In the genomic region with DNA sequence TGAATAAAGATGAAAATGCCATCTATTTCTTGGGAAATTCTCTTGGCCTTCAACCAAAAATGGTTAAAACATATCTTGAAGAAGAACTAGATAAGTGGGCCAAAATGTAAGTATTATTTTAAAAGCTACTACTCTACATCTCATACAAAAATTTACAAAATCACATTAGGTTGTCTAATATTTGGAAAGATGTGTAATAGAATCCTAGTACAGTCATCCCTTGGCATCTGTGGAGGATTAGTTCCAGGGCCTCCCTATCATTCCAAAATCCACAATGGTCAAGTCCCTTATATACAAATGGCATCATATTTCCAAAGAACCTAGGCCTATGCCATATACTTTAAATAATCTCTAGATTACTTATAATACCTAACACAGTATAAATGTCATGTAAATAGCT, we compare ENCODE assay signal across 24 cellular contexts. TPM values are rescaled to one million over a fixed set of nuclear protein-coding genes. Genes with fewer than 3 reads are reported as not detected.
DNase-seq lines count a peak whose midpoint lies in the region; ATAC-seq and TF ChIP-seq lines count a peak whose summit lies in the region.
"Had no signal": no experiment of that assay in that cellular context is flagged by ENCODE, and none has a peak within 500 bp of the region (broad histone marks: within the 10 kb centered on the region; RNA-seq: fewer than 3 reads in every experiment).

No MANE protein-coding gene starts in this region.

- H2AFZ ChIP-seq in IMR-90 (replicated peaks; ENCODE audit: low read length, poor library complexity) (no peak overlapping the region), smooth muscle cell (ENCODE audit: low read depth) (no peak overlapping the region)

- TF ChIP-seq RAD21 in IMR-90 (IDR thresholded peaks at IDR 0.05; ENCODE audit: low read length): no peak

- no peak overlapping the region for H2AK9ac ChIP-seq in IMR-90 (replicated peaks; ENCODE audit: low read depth, low read length, poor library complexity)

- no peak for TF ChIP-seq POLR2A in IMR-90 (IDR thresholded peaks at IDR 0.05; ENCODE audit: low read depth, low read length)

- intact Hi-C loops in IMR-90 (cut with micrococcal nuclease): no loop called here

- no peak overlapping the region for H2BK5ac ChIP-seq in IMR-90 (ENCODE audit: low read depth, low read length, poor library complexity, severe bottlenecking)

- no peak overlapping the region for H2BK15ac ChIP-seq in IMR-90 (ENCODE audit: low read depth, low read length)

- no peak overlapping the region for H4K91ac ChIP-seq in IMR-90 (ENCODE audit: insufficient read depth, low read depth, low read length)

- in situ Hi-C loops in IMR-90 (cut with MboI; ENCODE audit: low sequenced_read_pairs): no loop called here

- H3K9me1 ChIP-seq in IMR-90 (ENCODE audit: insufficient read depth, low read length): no peaks in the 10 kb centered on the region

- H3K27me3 ChIP-seq in IMR-90 (ENCODE audit: control insufficient read depth, insufficient read depth, low read length): no peaks in the 10 kb centered on the region
- H3K27me3 ChIP-seq in adipocyte (replicated peaks; ENCODE audit: control insufficient read depth, insufficient read depth, low read length): no peaks in the 10 kb centered on the region
- no peaks in the 10 kb centered on the region for H3K27me3 ChIP-seq in smooth muscle cell (ENCODE audit: low read depth)
- H3K27me3 ChIP-seq: BLaER1 had no signal

- TF ChIP-seq CTCF in IMR-90 (conservative IDR thresholded peaks at IDR 0.05; ENCODE audit: low read depth, low read length) (no peak), fibroblast of mammary gland (conservative IDR thresholded peaks at IDR 0.05; ENCODE audit: control insufficient read depth, insufficient read depth, low read depth, low read length) (no peak), smooth muscle cell (IDR thresholded peaks at IDR 0.05; ENCODE audit: borderline replicate concordance, insufficient read depth, poor library complexity, severe bottlenecking) (no peak)

- H4K20me1 ChIP-seq in IMR-90 (ENCODE audit: insufficient read depth, low read length) (no peaks in the 10 kb centered on the region), smooth muscle cell (ENCODE audit: low read depth) (no peaks in the 10 kb centered on the region)
- H4K20me1 ChIP-seq: BLaER1 had no signal

- no peak overlapping the region for H3K14ac ChIP-seq in IMR-90 (replicated peaks; ENCODE audit: low read depth, low read length)

- H3K27ac ChIP-seq in IMR-90 (ENCODE audit: insufficient read depth, low read length) (no peak overlapping the region), smooth muscle cell (ENCODE audit: low read depth) (no peak overlapping the region)
- H3K27ac ChIP-seq: BLaER1 had no signal

- no peaks in the 10 kb centered on the region for H3K79me2 ChIP-seq in smooth muscle cell (ENCODE audit: low read depth)

- H3K4me3 ChIP-seq in IMR-90 (ENCODE audit: insufficient read depth, low read depth, low read length): no peak overlapping the region
- no peak overlapping the region for H3K4me3 ChIP-seq in adipocyte (ENCODE audit: low read length)
- H3K4me3 ChIP-seq in fibroblast of mammary gland (ENCODE audit: control insufficient read depth, low read depth, low read length): no peak overlapping the region
- no peak overlapping the region for H3K4me3 ChIP-seq in smooth muscle cell
- H3K4me3 ChIP-seq: BLaER1, GM12878, K562 had no signal

- no peak overlapping the region for H4K5ac ChIP-seq in IMR-90 (ENCODE audit: low read depth, low read length)

- H3K79me1 ChIP-seq in IMR-90 (ENCODE audit: low read depth in 1 of 2, low read length in 2 of 2): no peaks in the 10 kb centered on the region

- no peaks in the 10 kb centered on the region for H3F3A ChIP-seq in smooth muscle cell (ENCODE audit: low read depth)

- H3K4me2 ChIP-seq in IMR-90 (ENCODE audit: low read depth, low read length) (no peak overlapping the region), smooth muscle cell (peak overlapping the region; percentile 28)
- H3K4me2 ChIP-seq: BLaER1 had no signal

- H3K9ac ChIP-seq in IMR-90 (ENCODE audit: low read depth, low read length): no peak overlapping the region
- no peak overlapping the region for H3K9ac ChIP-seq in adipocyte (ENCODE audit: low read length)
- H3K9ac ChIP-seq in smooth muscle cell (ENCODE audit: low read depth): no peak overlapping the region
- H3K9ac ChIP-seq: BLaER1 had no signal

- H3K18ac ChIP-seq in IMR-90 (ENCODE audit: low read depth, low read length): no peak overlapping the region

- no TSS peak for BruUV-seq in IMR-90 (replicated peaks; lab: Mats Ljungman, UMichigan)

- H3K4ac ChIP-seq in IMR-90 (ENCODE audit: low read depth, low read length): no peak overlapping the region

- no peaks in the 10 kb centered on the region for H3K9me3 ChIP-seq in IMR-90 (ENCODE audit: control insufficient read depth, insufficient read depth, low read length)
- no peaks in the 10 kb centered on the region for H3K9me3 ChIP-seq in adipocyte (ENCODE audit: control insufficient read depth, low read length)
- H3K9me3 ChIP-seq in smooth muscle cell (replicated peaks; ENCODE audit: low read depth): no peaks in the 10 kb centered on the region
- H3K9me3 ChIP-seq: BLaER1, Caco-2 had no signal

- no peak overlapping the region for H3K23ac ChIP-seq in IMR-90 (ENCODE audit: low read depth, low read length)

- POLR2A ChIA-PET in IMR-90 (lab: Charles Lee; ENCODE audit: unreplicated experiment): no interaction called here

- ATAC-seq in IMR-90 (ENCODE audit: low read depth): peak; percentile 79
- no peak for ATAC-seq in GM18858 (IDR thresholded peaks at IDR 0.05; ENCODE audit: unreplicated experiment)
- ATAC-seq in HG03097 (IDR thresholded peaks at IDR 0.05; ENCODE audit: low FRiP score, unreplicated experiment): no peak
- ATAC-seq: GM12878, HCT116, K562, Panc1 had no signal

- CTCF ChIA-PET in IMR-90 (lab: Yijun Ruan, JAX): no interaction called here

- dilution Hi-C loops in IMR-90 (cut with HindIII; ENCODE audit: low sequenced_read_pairs, unreplicated experiment): no loop called here

- H2BK120ac ChIP-seq in IMR-90 (ENCODE audit: low read depth, low read length): no peak overlapping the region

- H2AK5ac ChIP-seq in IMR-90 (ENCODE audit: low read depth, low read length): no peak overlapping the region

- H4K8ac ChIP-seq in IMR-90 (ENCODE audit: low read depth in 2 of 2, low read length in 2 of 2): no peak overlapping the region

- no peaks in the 10 kb centered on the region for H3K4me1 ChIP-seq in IMR-90 (ENCODE audit: control insufficient read depth, insufficient read depth, low read length)
- H3K4me1 ChIP-seq in adipocyte (ENCODE audit: control insufficient read depth, insufficient read depth, low read length): no peaks in the 10 kb centered on the region
- H3K4me1 ChIP-seq in smooth muscle cell (ENCODE audit: low read depth): no peaks in the 10 kb centered on the region
- H3K4me1 ChIP-seq: BLaER1 had no signal

- DNase-seq in IMR-90: peak; percentile 79
- DNase-seq in adipocyte (ENCODE audit: low read depth): peak; percentile 52
- DNase-seq in fibroblast of mammary gland (ENCODE audit: low read depth): peak; percentile 16
- no peak for DNase-seq in smooth muscle cell (lab: John Stamatoyannopoulos, UW; ENCODE audit: unreplicated experiment)
- no peak for DNase-seq in activated effector memory CD4-positive, alpha-beta T cell treated with anti-CD3 and anti-CD28 coated beads, Interleukin-2, amount 50 U/mL, for 16 hours
- DNase-seq: Caco-2; CD4-positive, alpha-beta T cell; DMS 273 treated with DMSO at 0.1 percent for 48 hours; DND-41; GOT3; NCI-H1092 treated with DMSO at 0.1 percent for 48 hours; NCI-H1436 treated with DMSO at 0.1 percent for 48 hours; NCI-H1930; NCI-H2227 treated with DMSO at 0.1 percent for 48 hours; NCI-H510A treated with DMSO at 0.1 percent for 48 hours; NCI-H748 treated with DMSO at 0.1 percent for 48 hours; SW 1271 had no signal

- no peak overlapping the region for H2BK20ac ChIP-seq in IMR-90 (ENCODE audit: low read depth, low read length)

- H3K56ac ChIP-seq in IMR-90 (ENCODE audit: extremely low read depth, insufficient read depth, low read length): no peak overlapping the region

- no peaks in the 10 kb centered on the region for H3K36me3 ChIP-seq in IMR-90 (ENCODE audit: control insufficient read depth, insufficient read depth, low read length)
- no peaks in the 10 kb centered on the region for H3K36me3 ChIP-seq in adipocyte (ENCODE audit: control insufficient read depth, insufficient read depth, low read length, severe bottlenecking)
- no peaks in the 10 kb centered on the region for H3K36me3 ChIP-seq in smooth muscle cell (ENCODE audit: low read depth)
- H3K36me3 ChIP-seq: BLaER1 had no signal

TF ChIP-seq in IMR-90, 13 proteins besides CTCF, POLR2A, EP300 and RAD21 (continues in another document):
- TF ChIP-seq, protein P1, sequence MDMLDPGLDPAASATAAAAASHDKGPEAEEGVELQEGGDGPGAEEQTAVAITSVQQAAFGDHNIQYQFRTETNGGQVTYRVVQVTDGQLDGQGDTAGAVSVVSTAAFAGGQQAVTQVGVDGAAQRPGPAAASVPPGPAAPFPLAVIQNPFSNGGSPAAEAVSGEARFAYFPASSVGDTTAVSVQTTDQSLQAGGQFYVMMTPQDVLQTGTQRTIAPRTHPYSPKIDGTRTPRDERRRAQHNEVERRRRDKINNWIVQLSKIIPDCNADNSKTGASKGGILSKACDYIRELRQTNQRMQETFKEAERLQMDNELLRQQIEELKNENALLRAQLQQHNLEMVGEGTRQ (IDR thresholded peaks at IDR 0.05; ENCODE audit: low read depth, low read length): no peak
- TF ChIP-seq MAFK (IDR thresholded peaks at IDR 0.05; ENCODE audit: low read depth, low read length) (no peak), BHLHE40 (IDR thresholded peaks at IDR 0.05; ENCODE audit: low read depth, low read length) (no peak), RCOR1 (IDR thresholded peaks at IDR 0.05; ENCODE audit: insufficient replicate concordance, low read length) (no peak), NFE2L2 (IDR thresholded peaks at IDR 0.05; ENCODE audit: low read depth, low read length) (no peak), MXI1 (IDR thresholded peaks at IDR 0.05; ENCODE audit: borderline replicate concordance, low read depth, low read length) (no peak), FOS (IDR thresholded peaks at IDR 0.05; ENCODE audit: low read depth, low read length) (no peak), MAZ (IDR thresholded peaks at IDR 0.05; ENCODE audit: borderline replicate concordance, low read depth, low read length) (no peak)

RNA-seq across cellular contexts. Expression of a gene that starts 41.2 kb away (rescaled TPM):
- total RNA-seq in IMR-90 (2012; rRNA removed) (2.2 and 2.9 TPM in 2 replicates), smooth muscle cell (11.2 and 16.0 TPM in 2 replicates)
- polyA plus RNA-seq in IMR-90 (2012; rRNA removed) (0.53 and 0.75 TPM in 2 replicates), smooth muscle cell (5.7 and 18.5 TPM in 2 replicates)
- polyA plus RNA-seq in IMR-90 (2012; cell fraction: cytosol; rRNA removed): 0.13 and 0.26 TPM in 2 replicates
- polyA plus RNA-seq in IMR-90 (2012; cell fraction: nucleus; rRNA removed; ENCODE audit: low replicate concordance): 0.04 and 0.56 TPM in 2 replicates

Comparison
In these comparisons a context has a peak if more than half of its experiments do, and no peak if none do; other contexts are left out.
1. DNase-seq: peak in IMR-90 (single experiment), adipocyte (single experiment) and fibroblast of mammary gland (single experiment); none in smooth muscle cell (single experiment) and activated effector memory CD4-positive, alpha-beta T cell treated with anti-CD3 and anti-CD28 coated beads, Interleukin-2, amount 50 U/mL, for 16 hours (single experiment).